ENCODE assay signal across 9 cellular contexts in the genomic region with DNA sequence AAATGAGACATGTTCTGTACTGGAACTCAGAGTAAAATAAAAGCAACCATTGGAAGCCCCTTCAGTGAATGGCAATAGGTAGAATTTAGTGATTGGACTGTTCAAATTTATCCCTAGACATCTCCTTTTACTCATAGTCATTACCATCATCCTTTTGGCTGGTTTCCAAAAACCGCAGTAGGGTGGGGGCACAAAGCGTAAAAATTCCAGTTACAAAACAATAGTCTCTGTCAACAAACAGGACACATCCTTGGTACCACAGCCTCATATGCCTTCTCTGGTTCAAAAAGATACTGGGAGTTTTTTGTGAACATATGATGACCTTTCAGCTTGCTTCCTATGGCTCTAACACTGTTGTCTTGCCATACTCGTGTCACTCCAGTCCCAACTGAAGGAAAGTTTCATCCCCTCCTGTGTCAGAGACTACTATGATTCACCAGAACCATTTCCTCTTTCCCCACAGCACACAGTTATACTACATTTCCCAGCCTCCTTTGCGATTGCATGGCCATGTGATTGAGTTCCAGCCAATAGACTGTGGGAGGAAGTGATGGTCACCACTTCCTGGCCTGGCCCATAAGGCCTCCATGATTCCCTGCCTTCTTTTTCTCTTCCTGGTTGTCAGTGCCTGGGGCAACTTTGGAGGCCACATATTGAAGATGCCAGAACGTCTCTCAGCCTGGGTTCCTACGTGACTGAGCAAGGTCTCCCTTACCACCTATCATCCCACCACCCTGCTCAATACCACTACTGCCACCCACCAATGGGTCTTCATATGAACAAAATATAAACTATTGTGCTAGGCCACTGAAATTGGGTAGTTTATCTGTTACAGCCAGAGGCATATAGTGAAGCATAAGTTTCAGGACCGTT.
DNase-seq lines count a peak whose midpoint lies in the region; ATAC-seq and TF ChIP-seq lines count a peak whose summit lies in the region.
"Had no signal": no experiment of that assay in that cellular context is flagged by ENCODE, and none has a peak within 500 bp of the region (broad histone marks: within the 10 kb centered on the region; RNA-seq: fewer than 3 reads in every experiment).

No MANE protein-coding gene starts in this region.

- peaks cover 6% of the 10 kb centered on the region for H3F3A ChIP-seq in neural progenitor cell (ENCODE audit: low read depth)

- H3K4me1 Mint-ChIP-seq in activated CD4-positive, alpha-beta T cell treated with anti-CD3 and anti-CD28 coated beads, Interleukin-2, amount 10 ng/mL, durations not matched to agents 24 days and 14 days, result peaks cover 3% of the 10 kb centered on the region
- peaks cover 4% of the 10 kb centered on the region for H3K4me1 Mint-ChIP-seq in neural progenitor cell

- H3K4me3 ChIP-seq in NB4 (ENCODE audit: low read depth, low read length), result no peak overlapping the region
- no peak overlapping the region for H3K4me3 ChIP-seq in brain microvascular endothelial cell (ENCODE audit: low read depth, low read length)
- H3K4me3 ChIP-seq in neural progenitor cell, result no peak overlapping the region
- no peak overlapping the region for H3K4me3 ChIP-seq in osteoblast (ENCODE audit: insufficient read depth, low read length)

- no peak overlapping the region for H3K4me3 Mint-ChIP-seq in activated CD4-positive, alpha-beta T cell treated with anti-CD3 and anti-CD28 coated beads, Interleukin-2, amount 10 ng/mL, durations not matched to agents 24 days and 14 days
- H3K4me3 Mint-ChIP-seq in neural progenitor cell, result no peak overlapping the region
- H3K4me3 Mint-ChIP-seq: stimulated activated naive CD8-positive, alpha-beta T cell treated with anti-CD3 and anti-CD28 coated beads, Interleukin-15, Interleukin-2, amounts not matched to agents 100 ng/mL and 50 ng/mL, for 24 hours had no signal

- H3K9ac ChIP-seq in neural progenitor cell, result no peak overlapping the region

- no peaks in the 10 kb centered on the region for H3K79me2 ChIP-seq in neural progenitor cell (ENCODE audit: low read depth)
- H3K79me2 ChIP-seq in osteoblast (ENCODE audit: insufficient read depth, low read length), result no peaks in the 10 kb centered on the region

- intact Hi-C loops in activated CD4-positive, alpha-beta T cell treated with anti-CD3 and anti-CD28 coated beads, Interleukin-2, amount 10 ng/mL, durations not matched to agents 24 days and 14 days (cut with micrococcal nuclease), result no loop called here

- no peaks in the 10 kb centered on the region for H3K36me3 Mint-ChIP-seq in activated CD4-positive, alpha-beta T cell treated with anti-CD3 and anti-CD28 coated beads, Interleukin-2, amount 10 ng/mL, durations not matched to agents 24 days and 14 days (ENCODE audit: low read depth)
- no peaks in the 10 kb centered on the region for H3K36me3 Mint-ChIP-seq in neural progenitor cell

- peak; percentile 60 for DNase-seq in activated CD4-positive, alpha-beta T cell treated with anti-CD3 and anti-CD28 coated beads, Interleukin-2, amount 10 ng/mL, durations not matched to agents 24 days and 14 days
- no peak for DNase-seq in activated CD4-positive, alpha-beta T cell treated with anti-CD3 and anti-CD28 coated beads for 4 hours
- DNase-seq in NB4 (ENCODE audit: low read depth), result peak; percentile 84
- DNase-seq in brain microvascular endothelial cell, result peak; percentile 33
- no peak for DNase-seq in neural progenitor cell (ENCODE audit: low spot score)
- DNase-seq in hypothalamus (lab: John Stamatoyannopoulos, UW), result no peak
- no peak for DNase-seq in osteoblast (ENCODE audit: insufficient read length, low spot score, missing footprints)

- H3K4me1 ChIP-seq in neural progenitor cell (peaks cover 12% of the 10 kb centered on the region), osteoblast (ENCODE audit: insufficient read depth, low read length) (no peaks in the 10 kb centered on the region)

- no peaks in the 10 kb centered on the region for H3K9me3 ChIP-seq in neural progenitor cell (ENCODE audit: low read depth)
- no peaks in the 10 kb centered on the region for H3K9me3 ChIP-seq in osteoblast (ENCODE audit: low read depth, low read length)

- H3K4me2 ChIP-seq in neural progenitor cell (no peak overlapping the region), osteoblast (ENCODE audit: insufficient read depth, low read length) (no peak overlapping the region)

- H3K27me3 Mint-ChIP-seq in activated CD4-positive, alpha-beta T cell treated with anti-CD3 and anti-CD28 coated beads, Interleukin-2, amount 10 ng/mL, durations not matched to agents 24 days and 14 days, result no peaks in the 10 kb centered on the region
- H3K27me3 Mint-ChIP-seq in neural progenitor cell (ENCODE audit: insufficient read depth, low read depth), result no peaks in the 10 kb centered on the region

- in situ Hi-C loops in brain microvascular endothelial cell (cut with HindIII; ENCODE audit: low pct_ligation_motif_present, low sequenced_read_pairs), result no loop called here

- H3K27me3 ChIP-seq in brain microvascular endothelial cell (replicated peaks) (no peaks in the 10 kb centered on the region), neural progenitor cell (no peaks in the 10 kb centered on the region), osteoblast (ENCODE audit: insufficient read depth, low read length) (no peaks in the 10 kb centered on the region)

- H3K27ac ChIP-seq in brain microvascular endothelial cell (no peak overlapping the region), neural progenitor cell (no peak overlapping the region), osteoblast (ENCODE audit: low read depth, low read length) (no peak overlapping the region)

- peaks cover 6% of the 10 kb centered on the region for H3K9me3 Mint-ChIP-seq in activated CD4-positive, alpha-beta T cell treated with anti-CD3 and anti-CD28 coated beads, Interleukin-2, amount 10 ng/mL, durations not matched to agents 24 days and 14 days
- peaks cover 5% of the 10 kb centered on the region for H3K9me3 Mint-ChIP-seq in neural progenitor cell

- TF ChIP-seq CTCF in NB4 (IDR thresholded peaks at IDR 0.05; ENCODE audit: low read depth, low read length) (no peak), brain microvascular endothelial cell (IDR thresholded peaks at IDR 0.05; ENCODE audit: low read depth, low read length, missing control alignments) (no peak), neural progenitor cell (IDR thresholded peaks at IDR 0.05) (no peak), osteoblast (IDR thresholded peaks at IDR 0.05; ENCODE audit: extremely low read depth, low read depth, low read length) (no peak)

- no peak for TF ChIP-seq POLR2A in NB4 (IDR thresholded peaks at IDR 0.05; ENCODE audit: extremely low read depth, insufficient read length)

- H3K27ac Mint-ChIP-seq in activated CD4-positive, alpha-beta T cell treated with anti-CD3 and anti-CD28 coated beads, Interleukin-2, amount 10 ng/mL, durations not matched to agents 24 days and 14 days, result no peak overlapping the region
- no peak overlapping the region for H3K27ac Mint-ChIP-seq in neural progenitor cell
- H3K27ac Mint-ChIP-seq: stimulated activated naive CD8-positive, alpha-beta T cell treated with anti-CD3 and anti-CD28 coated beads, Interleukin-15, Interleukin-2, amounts not matched to agents 100 ng/mL and 50 ng/mL, for 24 hours had no signal

- H4K20me1 ChIP-seq in neural progenitor cell (ENCODE audit: low read depth) (no peaks in the 10 kb centered on the region), osteoblast (ENCODE audit: insufficient read depth, low read length) (no peaks in the 10 kb centered on the region)

- H2AFZ ChIP-seq in neural progenitor cell (replicated peaks) (no peak overlapping the region), osteoblast (ENCODE audit: low read length) (no peak overlapping the region)

- peak; percentile 82 for ATAC-seq in HG02642 (IDR thresholded peaks at IDR 0.05; ENCODE audit: poor library complexity, unreplicated experiment)

- H3K36me3 ChIP-seq in brain microvascular endothelial cell (replicated peaks), result no peaks in the 10 kb centered on the region
- no peaks in the 10 kb centered on the region for H3K36me3 ChIP-seq in neural progenitor cell
- no peaks in the 10 kb centered on the region for H3K36me3 ChIP-seq in osteoblast (ENCODE audit: insufficient read depth, low read length)

Comparison
In these comparisons a context has a peak if more than half of its experiments do, and no peak if none do; other contexts are left out.
1. DNase-seq: peak in activated CD4-positive, alpha-beta T cell treated with anti-CD3 and anti-CD28 coated beads, Interleukin-2, amount 10 ng/mL, durations not matched to agents 24 days and 14 days (single experiment), NB4 (single experiment) and brain microvascular endothelial cell (single experiment); none in activated CD4-positive, alpha-beta T cell treated with anti-CD3 and anti-CD28 coated beads for 4 hours (0 of 2), neural progenitor cell (single experiment), hypothalamus (0 of 51) and osteoblast (single experiment).